In the genomic region with DNA sequence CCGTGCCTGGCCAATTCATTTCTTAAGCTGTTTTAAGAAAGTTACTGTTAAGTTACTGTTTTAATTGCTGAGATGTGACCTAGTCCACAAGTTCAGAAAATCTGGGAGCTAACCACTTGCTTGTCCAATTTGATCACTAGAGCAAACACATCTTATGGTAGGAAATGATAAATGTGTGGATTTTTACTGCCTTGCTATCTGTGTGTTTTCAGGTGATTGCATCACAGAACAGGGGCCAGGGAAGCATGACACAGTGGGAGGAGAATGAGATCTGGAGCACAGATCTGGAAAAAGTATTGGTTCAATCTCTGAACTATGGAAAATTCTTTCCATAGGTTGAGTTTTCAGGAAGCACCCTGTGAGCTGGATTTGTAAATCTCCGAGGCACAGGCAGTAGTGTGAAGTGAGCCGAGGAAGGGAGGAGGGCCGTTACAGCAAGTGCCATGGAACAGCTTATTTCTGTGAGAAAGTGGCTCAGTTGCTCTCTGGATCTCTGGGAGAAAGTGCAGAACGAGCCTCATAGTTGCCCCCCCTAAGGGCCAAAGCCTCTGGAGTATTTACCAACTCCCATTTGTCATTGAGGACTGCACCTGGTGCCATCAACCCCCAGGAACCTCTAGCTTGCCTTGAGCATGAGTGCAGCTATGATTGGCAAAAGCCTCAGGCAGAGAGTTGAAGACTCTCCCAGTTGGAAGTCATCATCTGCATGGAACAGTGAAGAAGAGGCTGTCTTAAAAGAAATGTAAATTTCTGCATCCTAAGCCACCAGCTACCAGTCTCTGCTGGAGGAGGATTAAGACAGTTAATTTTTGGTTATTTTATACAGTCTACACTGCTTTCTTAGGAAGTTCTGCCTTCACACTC, we compare ENCODE assay signal across 1 cellular context.
TF ChIP-seq lines count a peak whose summit lies in the region.

No MANE protein-coding gene starts in this region.

TF ChIP-seq in K562, 482 proteins besides CTCF, POLR2A, EP300 and RAD21 (continued from another document and continues in another):
- TF ChIP-seq, protein P1, sequence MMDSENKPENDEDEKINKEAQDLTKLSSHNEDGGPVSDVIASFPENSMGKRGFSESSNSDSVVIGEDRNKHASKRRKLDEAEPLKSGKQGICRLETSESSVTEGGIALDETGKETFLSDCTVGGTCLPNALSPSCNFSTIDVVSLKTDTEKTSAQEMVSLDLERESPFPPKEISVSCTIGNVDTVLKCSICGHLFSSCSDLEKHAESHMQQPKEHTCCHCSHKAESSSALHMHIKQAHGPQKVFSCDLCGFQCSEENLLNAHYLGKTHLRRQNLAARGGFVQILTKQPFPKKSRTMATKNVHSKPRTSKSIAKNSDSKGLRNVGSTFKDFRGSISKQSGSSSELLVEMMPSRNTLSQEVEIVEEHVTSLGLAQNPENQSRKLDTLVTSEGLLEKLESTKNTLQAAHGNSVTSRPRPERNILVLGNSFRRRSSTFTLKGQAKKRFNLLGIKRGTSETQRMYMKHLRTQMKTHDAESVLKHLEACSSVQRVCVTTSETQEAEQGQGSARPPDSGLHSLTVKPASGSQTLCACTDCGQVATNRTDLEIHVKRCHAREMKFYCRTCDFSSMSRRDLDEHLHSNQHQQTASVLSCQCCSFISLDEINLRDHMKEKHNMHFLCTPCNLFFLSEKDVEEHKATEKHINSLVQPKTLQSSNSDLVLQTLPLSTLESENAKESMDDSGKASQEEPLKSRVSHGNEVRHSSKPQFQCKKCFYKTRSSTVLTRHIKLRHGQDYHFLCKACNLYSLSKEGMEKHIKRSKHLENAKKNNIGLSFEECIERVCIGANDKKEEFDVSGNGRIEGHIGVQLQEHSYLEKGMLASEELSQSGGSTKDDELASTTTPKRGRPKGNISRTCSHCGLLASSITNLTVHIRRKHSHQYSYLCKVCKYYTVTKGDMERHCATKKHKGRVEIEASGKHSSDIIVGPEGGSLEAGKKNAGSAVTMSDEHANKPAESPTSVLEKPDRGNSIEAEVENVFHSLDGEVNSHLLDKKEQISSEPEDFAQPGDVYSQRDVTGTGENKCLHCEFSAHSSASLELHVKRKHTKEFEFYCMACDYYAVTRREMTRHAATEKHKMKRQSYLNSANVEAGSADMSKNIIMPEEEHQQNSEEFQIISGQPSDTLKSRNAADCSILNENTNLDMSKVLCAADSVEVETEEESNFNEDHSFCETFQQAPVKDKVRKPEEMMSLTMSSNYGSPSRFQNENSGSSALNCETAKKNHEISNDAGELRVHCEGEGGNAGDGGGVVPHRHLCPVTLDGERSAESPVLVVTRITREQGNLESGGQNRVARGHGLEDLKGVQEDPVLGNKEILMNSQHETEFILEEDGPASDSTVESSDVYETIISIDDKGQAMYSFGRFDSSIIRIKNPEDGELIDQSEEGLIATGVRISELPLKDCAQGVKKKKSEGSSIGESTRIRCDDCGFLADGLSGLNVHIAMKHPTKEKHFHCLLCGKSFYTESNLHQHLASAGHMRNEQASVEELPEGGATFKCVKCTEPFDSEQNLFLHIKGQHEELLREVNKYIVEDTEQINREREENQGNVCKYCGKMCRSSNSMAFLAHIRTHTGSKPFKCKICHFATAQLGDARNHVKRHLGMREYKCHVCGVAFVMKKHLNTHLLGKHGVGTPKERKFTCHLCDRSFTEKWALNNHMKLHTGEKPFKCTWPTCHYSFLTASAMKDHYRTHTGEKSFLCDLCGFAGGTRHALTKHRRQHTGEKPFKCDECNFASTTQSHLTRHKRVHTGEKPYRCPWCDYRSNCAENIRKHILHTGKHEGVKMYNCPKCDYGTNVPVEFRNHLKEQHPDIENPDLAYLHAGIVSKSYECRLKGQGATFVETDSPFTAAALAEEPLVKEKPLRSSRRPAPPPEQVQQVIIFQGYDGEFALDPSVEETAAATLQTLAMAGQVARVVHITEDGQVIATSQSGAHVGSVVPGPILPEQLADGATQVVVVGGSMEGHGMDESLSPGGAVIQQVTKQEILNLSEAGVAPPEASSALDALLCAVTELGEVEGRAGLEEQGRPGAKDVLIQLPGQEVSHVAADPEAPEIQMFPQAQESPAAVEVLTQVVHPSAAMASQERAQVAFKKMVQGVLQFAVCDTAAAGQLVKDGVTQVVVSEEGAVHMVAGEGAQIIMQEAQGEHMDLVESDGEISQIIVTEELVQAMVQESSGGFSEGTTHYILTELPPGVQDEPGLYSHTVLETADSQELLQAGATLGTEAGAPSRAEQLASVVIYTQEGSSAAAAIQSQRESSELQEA (IDR thresholded peaks at IDR 0.05; ENCODE audit: low read depth) = no peak
- TF ChIP-seq ELF2 (CRISPR knock-in tag; IDR thresholded peaks at IDR 0.05) (no peak), TAL1 (IDR thresholded peaks at IDR 0.05) (peak; percentile 36; the same call in 1 of the 2 replicates), CBX5 (IDR thresholded peaks at IDR 0.05; ENCODE audit: borderline replicate concordance, low read depth) (no peak), ZNF830 (CRISPR knock-in tag; IDR thresholded peaks at IDR 0.05) (no peak), TBP (optimal IDR thresholded peaks at IDR 0.05; ENCODE audit: low read depth, low read length) (no peak), L3MBTL2 (IDR thresholded peaks at IDR 0.05) (peak; percentile 37; the same call in 1 of the 2 replicates), TRIM28 (IDR thresholded peaks at IDR 0.05) (no peak), ZFP1 (CRISPR knock-in tag; IDR thresholded peaks at IDR 0.05) (no peak), ZKSCAN1 (IDR thresholded peaks at IDR 0.05; ENCODE audit: low read depth, low read length) (no peak), SREBF2 (CRISPR knock-in tag; IDR thresholded peaks at IDR 0.05) (no peak), BCOR (IDR thresholded peaks at IDR 0.05) (no peak), CTBP1 (IDR thresholded peaks at IDR 0.05; ENCODE audit: borderline replicate concordance) (peak; percentile 51), SMARCE1 (IDR thresholded peaks at IDR 0.05) (no peak), MYNN (IDR thresholded peaks at IDR 0.05) (no peak), MYNN (CRISPR knock-in tag; IDR thresholded peaks at IDR 0.05) (no peak), CCAR2 (IDR thresholded peaks at IDR 0.05; ENCODE audit: low read depth, low read length) (no peak), CREBBP (IDR thresholded peaks at IDR 0.05; ENCODE audit: low read depth, low read length) (no peak), FOXJ2 (tag; IDR thresholded peaks at IDR 0.05) (no peak), CHD1 (IDR thresholded peaks at IDR 0.05; ENCODE audit: low read length) (no peak), KHSRP (IDR thresholded peaks at IDR 0.05) (no peak), C11orf30 (IDR thresholded peaks at IDR 0.05; ENCODE audit: low read depth) (no peak), ZNF165 (CRISPR knock-in tag; IDR thresholded peaks at IDR 0.05; ENCODE audit: borderline replicate concordance) (no peak), LCOR (CRISPR knock-in tag; IDR thresholded peaks at IDR 0.05) (no peak), HDAC6 (IDR thresholded peaks at IDR 0.05; ENCODE audit: low read depth, low read length) (no peak), NR4A1 (CRISPR knock-in tag; IDR thresholded peaks at IDR 0.05) (no peak), NR4A1 (tag; IDR thresholded peaks at IDR 0.05) (no peak), ZNF3 (CRISPR knock-in tag; IDR thresholded peaks at IDR 0.05) (no peak), SAFB2 (IDR thresholded peaks at IDR 0.05; ENCODE audit: borderline replicate concordance, low read depth, low read length, severe bottlenecking) (no peak), FUS (optimal IDR thresholded peaks at IDR 0.05; ENCODE audit: low read depth, low read length) (no peak), ETS2 (tag; IDR thresholded peaks at IDR 0.05; ENCODE audit: borderline replicate concordance, poor library complexity, severe bottlenecking) (no peak), ZNF57 (CRISPR knock-in tag; IDR thresholded peaks at IDR 0.05) (no peak)
- TF ChIP-seq, protein P2, sequence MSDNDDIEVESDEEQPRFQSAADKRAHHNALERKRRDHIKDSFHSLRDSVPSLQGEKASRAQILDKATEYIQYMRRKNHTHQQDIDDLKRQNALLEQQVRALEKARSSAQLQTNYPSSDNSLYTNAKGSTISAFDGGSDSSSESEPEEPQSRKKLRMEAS (CRISPR knock-in tag; IDR thresholded peaks at IDR 0.05) = no peak
- TF ChIP-seq, protein P3, sequence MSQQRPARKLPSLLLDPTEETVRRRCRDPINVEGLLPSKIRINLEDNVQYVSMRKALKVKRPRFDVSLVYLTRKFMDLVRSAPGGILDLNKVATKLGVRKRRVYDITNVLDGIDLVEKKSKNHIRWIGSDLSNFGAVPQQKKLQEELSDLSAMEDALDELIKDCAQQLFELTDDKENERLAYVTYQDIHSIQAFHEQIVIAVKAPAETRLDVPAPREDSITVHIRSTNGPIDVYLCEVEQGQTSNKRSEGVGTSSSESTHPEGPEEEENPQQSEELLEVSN (IDR thresholded peaks at IDR 0.05; ENCODE audit: borderline replicate concordance in 1 of 2, extremely low read depth in 1 of 2, insufficient read depth in 1 of 2, insufficient read length in 1 of 2, low read depth in 1 of 2, low read length in 1 of 2, poor library complexity in 1 of 2, severe bottlenecking in 1 of 2) = no peak
- TF ChIP-seq, protein P4, sequence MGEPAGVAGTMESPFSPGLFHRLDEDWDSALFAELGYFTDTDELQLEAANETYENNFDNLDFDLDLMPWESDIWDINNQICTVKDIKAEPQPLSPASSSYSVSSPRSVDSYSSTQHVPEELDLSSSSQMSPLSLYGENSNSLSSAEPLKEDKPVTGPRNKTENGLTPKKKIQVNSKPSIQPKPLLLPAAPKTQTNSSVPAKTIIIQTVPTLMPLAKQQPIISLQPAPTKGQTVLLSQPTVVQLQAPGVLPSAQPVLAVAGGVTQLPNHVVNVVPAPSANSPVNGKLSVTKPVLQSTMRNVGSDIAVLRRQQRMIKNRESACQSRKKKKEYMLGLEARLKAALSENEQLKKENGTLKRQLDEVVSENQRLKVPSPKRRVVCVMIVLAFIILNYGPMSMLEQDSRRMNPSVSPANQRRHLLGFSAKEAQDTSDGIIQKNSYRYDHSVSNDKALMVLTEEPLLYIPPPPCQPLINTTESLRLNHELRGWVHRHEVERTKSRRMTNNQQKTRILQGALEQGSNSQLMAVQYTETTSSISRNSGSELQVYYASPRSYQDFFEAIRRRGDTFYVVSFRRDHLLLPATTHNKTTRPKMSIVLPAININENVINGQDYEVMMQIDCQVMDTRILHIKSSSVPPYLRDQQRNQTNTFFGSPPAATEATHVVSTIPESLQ (CRISPR knock-in tag; IDR thresholded peaks at IDR 0.05) = no peak
- TF ChIP-seq, protein P5, sequence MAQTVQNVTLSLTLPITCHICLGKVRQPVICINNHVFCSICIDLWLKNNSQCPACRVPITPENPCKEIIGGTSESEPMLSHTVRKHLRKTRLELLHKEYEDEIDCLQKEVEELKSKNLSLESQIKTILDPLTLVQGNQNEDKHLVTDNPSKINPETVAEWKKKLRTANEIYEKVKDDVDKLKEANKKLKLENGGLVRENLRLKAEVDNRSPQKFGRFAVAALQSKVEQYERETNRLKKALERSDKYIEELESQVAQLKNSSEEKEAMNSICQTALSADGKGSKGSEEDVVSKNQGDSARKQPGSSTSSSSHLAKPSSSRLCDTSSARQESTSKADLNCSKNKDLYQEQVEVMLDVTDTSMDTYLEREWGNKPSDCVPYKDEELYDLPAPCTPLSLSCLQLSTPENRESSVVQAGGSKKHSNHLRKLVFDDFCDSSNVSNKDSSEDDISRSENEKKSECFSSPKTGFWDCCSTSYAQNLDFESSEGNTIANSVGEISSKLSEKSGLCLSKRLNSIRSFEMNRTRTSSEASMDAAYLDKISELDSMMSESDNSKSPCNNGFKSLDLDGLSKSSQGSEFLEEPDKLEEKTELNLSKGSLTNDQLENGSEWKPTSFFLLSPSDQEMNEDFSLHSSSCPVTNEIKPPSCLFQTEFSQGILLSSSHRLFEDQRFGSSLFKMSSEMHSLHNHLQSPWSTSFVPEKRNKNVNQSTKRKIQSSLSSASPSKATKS (CRISPR knock-in tag; IDR thresholded peaks at IDR 0.05) = no peak
- TF ChIP-seq, protein P6, sequence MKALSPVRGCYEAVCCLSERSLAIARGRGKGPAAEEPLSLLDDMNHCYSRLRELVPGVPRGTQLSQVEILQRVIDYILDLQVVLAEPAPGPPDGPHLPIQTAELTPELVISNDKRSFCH (CRISPR knock-in tag; IDR thresholded peaks at IDR 0.05) = no peak
- TF ChIP-seq, protein P6 (tag; IDR thresholded peaks at IDR 0.05) = no peak
- TF ChIP-seq, protein P7, sequence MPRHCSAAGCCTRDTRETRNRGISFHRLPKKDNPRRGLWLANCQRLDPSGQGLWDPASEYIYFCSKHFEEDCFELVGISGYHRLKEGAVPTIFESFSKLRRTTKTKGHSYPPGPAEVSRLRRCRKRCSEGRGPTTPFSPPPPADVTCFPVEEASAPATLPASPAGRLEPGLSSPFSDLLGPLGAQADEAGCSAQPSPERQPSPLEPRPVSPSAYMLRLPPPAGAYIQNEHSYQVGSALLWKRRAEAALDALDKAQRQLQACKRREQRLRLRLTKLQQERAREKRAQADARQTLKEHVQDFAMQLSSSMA (CRISPR knock-in tag; IDR thresholded peaks at IDR 0.05) = no peak
- TF ChIP-seq, protein P8, sequence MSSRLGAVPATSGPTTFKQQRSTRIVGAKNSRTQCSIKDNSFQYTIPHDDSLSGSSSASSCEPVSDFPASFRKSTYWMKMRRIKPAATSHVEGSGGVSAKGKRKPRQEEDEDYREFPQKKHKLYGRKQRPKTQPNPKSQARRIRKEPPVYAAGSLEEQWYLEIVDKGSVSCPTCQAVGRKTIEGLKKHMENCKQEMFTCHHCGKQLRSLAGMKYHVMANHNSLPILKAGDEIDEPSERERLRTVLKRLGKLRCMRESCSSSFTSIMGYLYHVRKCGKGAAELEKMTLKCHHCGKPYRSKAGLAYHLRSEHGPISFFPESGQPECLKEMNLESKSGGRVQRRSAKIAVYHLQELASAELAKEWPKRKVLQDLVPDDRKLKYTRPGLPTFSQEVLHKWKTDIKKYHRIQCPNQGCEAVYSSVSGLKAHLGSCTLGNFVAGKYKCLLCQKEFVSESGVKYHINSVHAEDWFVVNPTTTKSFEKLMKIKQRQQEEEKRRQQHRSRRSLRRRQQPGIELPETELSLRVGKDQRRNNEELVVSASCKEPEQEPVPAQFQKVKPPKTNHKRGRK (tag; IDR thresholded peaks at IDR 0.05) = no peak
- TF ChIP-seq, protein P9, sequence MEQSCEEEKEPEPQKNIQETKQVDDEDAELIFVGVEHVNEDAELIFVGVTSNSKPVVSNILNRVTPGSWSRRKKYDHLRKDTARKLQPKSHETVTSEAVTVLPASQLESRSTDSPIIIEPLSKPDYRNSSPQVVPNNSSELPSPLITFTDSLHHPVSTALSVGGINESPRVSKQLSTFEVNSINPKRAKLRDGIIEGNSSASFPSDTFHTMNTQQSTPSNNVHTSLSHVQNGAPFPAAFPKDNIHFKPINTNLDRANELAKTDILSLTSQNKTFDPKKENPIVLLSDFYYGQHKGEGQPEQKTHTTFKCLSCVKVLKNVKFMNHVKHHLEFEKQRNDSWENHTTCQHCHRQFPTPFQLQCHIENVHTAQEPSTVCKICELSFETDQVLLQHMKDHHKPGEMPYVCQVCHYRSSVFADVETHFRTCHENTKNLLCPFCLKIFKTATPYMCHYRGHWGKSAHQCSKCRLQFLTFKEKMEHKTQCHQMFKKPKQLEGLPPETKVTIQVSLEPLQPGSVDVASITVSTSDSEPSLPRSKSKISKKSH (CRISPR knock-in tag; IDR thresholded peaks at IDR 0.05) = no peak
- TF ChIP-seq, protein P10, sequence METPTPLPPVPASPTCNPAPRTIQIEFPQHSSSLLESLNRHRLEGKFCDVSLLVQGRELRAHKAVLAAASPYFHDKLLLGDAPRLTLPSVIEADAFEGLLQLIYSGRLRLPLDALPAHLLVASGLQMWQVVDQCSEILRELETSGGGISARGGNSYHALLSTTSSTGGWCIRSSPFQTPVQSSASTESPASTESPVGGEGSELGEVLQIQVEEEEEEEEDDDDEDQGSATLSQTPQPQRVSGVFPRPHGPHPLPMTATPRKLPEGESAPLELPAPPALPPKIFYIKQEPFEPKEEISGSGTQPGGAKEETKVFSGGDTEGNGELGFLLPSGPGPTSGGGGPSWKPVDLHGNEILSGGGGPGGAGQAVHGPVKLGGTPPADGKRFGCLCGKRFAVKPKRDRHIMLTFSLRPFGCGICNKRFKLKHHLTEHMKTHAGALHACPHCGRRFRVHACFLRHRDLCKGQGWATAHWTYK (CRISPR knock-in tag; IDR thresholded peaks at IDR 0.05) = no peak
